24 cellular contexts compared by ENCODE assay signal in genomic region chr4:57430706-57431105, GRCh38.
DNase-seq lines count a peak whose midpoint lies in the region; ATAC-seq, FAIRE-seq and TF ChIP-seq lines count a peak whose summit lies in the region.
"Had no signal": no experiment of that assay in that cellular context is flagged by ENCODE, and none has a peak within 500 bp of the region (broad histone marks: within the 10 kb centered on the region; RNA-seq: fewer than 3 reads in every experiment).

No MANE protein-coding gene starts in this region.

- no peaks in the 10 kb centered on the region for H4K20me1 ChIP-seq in HepG2 (ENCODE audit: insufficient read depth, low read length)
- H4K20me1 ChIP-seq: BLaER1 treated with 17β-estradiol and CSF1 and Interleukin-3, amounts not matched to agents 10 nM and 100 nM had no signal

- H3K4me1 ChIP-seq in HepG2 (ENCODE audit: insufficient read depth, low read length) (peaks cover 12% of the 10 kb centered on the region), left lung (no peaks in the 10 kb centered on the region), trophoblast cell (ENCODE audit: control insufficient read depth in 1 of 2, insufficient read depth in 2 of 2, low read length in 2 of 2) (no peaks in the 10 kb centered on the region)
- H3K4me1 ChIP-seq: A549; BLaER1 treated with 17β-estradiol and CSF1 and Interleukin-3, amounts not matched to agents 10 nM and 100 nM had no signal

- TF ChIP-seq CTCF in LNCaP clone FGC (IDR thresholded peaks at IDR 0.05; ENCODE audit: control insufficient read depth, extremely low read depth, insufficient read depth) (no peak), WTC11 (IDR thresholded peaks at IDR 0.05) (no peak), HepG2 (CRISPR knock-in tag; IDR thresholded peaks at IDR 0.05) (no peak), left lung (IDR thresholded peaks at IDR 0.05) (no peak)

- ATAC-seq in WTC11 (no peak), HepG2 (peak; percentile 97), left lung (no peak)
- ATAC-seq: A549; CD8-positive, alpha-beta T cell; HCT116 had no signal

- H3K4me2 ChIP-seq in HepG2 (ENCODE audit: low read depth, low read length) (peak overlapping the region; percentile 16; the same call in 1 of the 2 replicates), trophoblast cell (ENCODE audit: low read length) (no peak overlapping the region)
- H3K4me2 ChIP-seq: A549; BLaER1 treated with 17β-estradiol and CSF1 and Interleukin-3, amounts not matched to agents 10 nM and 100 nM had no signal

- H2BK120ac ChIP-seq in trophoblast cell (ENCODE audit: insufficient read depth, low read length, poor library complexity), result no peak overlapping the region

- H3K4ac ChIP-seq in trophoblast cell (ENCODE audit: low read depth, low read length), result no peak overlapping the region

- H3K9me3 Mint-ChIP-seq in WTC11, result no peaks in the 10 kb centered on the region
- H3K9me3 Mint-ChIP-seq: CD8-positive, alpha-beta T cell had no signal

- peak; percentile 22 for DNase-seq in COLO668 (lab: John Stamatoyannopoulos, UW; ENCODE audit: unreplicated experiment)
- peak; percentile 71 for DNase-seq in LNCaP clone FGC (ENCODE audit: low read depth)
- no peak for DNase-seq in WTC11 (ENCODE audit: low spot score)
- DNase-seq in HepG2 (ENCODE audit: low spot score), result peak; percentile 60
- no peak for DNase-seq in MV-4-11 (lab: John Stamatoyannopoulos, UW)
- no peak for DNase-seq in left lung
- DNase-seq in trophoblast cell, result no peak
- DNase-seq: AML-193; CD8-positive, alpha-beta T cell; DMS 273 treated with DMSO at 0.1 percent for 48 hours; Karpas-422; NCI-H1105; NCI-H1436 treated with DMSO at 0.1 percent for 48 hours; NCI-H187 treated with DMSO at 0.1 percent for 48 hours; NCI-H2107; NCI-H524; NCI-H774; RPMI8226; SIG-M5 had no signal

- H3K9me3 ChIP-seq in HepG2 (ENCODE audit: low read length) (no peaks in the 10 kb centered on the region), left lung (no peaks in the 10 kb centered on the region), trophoblast cell (ENCODE audit: insufficient read depth, low read depth, low read length) (no peaks in the 10 kb centered on the region)
- H3K9me3 ChIP-seq: A549; BLaER1 treated with 17β-estradiol and CSF1 and Interleukin-3, amounts not matched to agents 10 nM and 100 nM had no signal

- no peaks in the 10 kb centered on the region for H3K79me2 ChIP-seq in HepG2 (ENCODE audit: insufficient read depth, low read length)
- H3K79me2 ChIP-seq in trophoblast cell (ENCODE audit: control insufficient read depth, insufficient read depth, low read length, poor library complexity), result no peaks in the 10 kb centered on the region

- FAIRE-seq in HepG2 (lab: Jason Lieb, UNC), result no peak
- FAIRE-seq: A549, GM18507 had no signal

- no peak overlapping the region for H3K27ac ChIP-seq in HepG2 (ENCODE audit: extremely low read length, insufficient read depth, low read length)
- H3K27ac ChIP-seq in left lung, result no peak overlapping the region
- no peak overlapping the region for H3K27ac ChIP-seq in trophoblast cell (ENCODE audit: low read depth, low read length)
- H3K27ac ChIP-seq: A549; BLaER1 treated with 17β-estradiol and CSF1 and Interleukin-3, amounts not matched to agents 10 nM and 100 nM; SK-N-MC had no signal

- no peak overlapping the region for H2BK12ac ChIP-seq in trophoblast cell (ENCODE audit: low read length)

- in situ Hi-C loops in HepG2 (cut with HindIII; ENCODE audit: extremely low pct_ligation_motif_present, low pct_unique_long_range_greater_than_20kb), result no loop called here

- no peak overlapping the region for H4K91ac ChIP-seq in trophoblast cell (ENCODE audit: low read depth, low read length)

- H4K8ac ChIP-seq in trophoblast cell (ENCODE audit: low read depth, low read length), result no peak overlapping the region

- no peaks in the 10 kb centered on the region for H3K79me1 ChIP-seq in trophoblast cell (ENCODE audit: low read length)

- H2AK5ac ChIP-seq in trophoblast cell (ENCODE audit: low read length), result no peak overlapping the region

- no peak overlapping the region for H3K9ac ChIP-seq in HepG2 (ENCODE audit: insufficient read depth, low read depth, low read length)
- H3K9ac ChIP-seq in trophoblast cell (ENCODE audit: low read length), result no peak overlapping the region
- H3K9ac ChIP-seq: BLaER1 treated with 17β-estradiol and CSF1 and Interleukin-3, amounts not matched to agents 10 nM and 100 nM had no signal

- POLR2A ChIA-PET in WTC11 (lab: Charles Lee), result no interaction called here
- POLR2A ChIA-PET in HepG2 (lab: Yijun Ruan, JAX), result no interaction called here

- no peak overlapping the region for H3K27ac Mint-ChIP-seq in WTC11
- H3K27ac Mint-ChIP-seq: CD8-positive, alpha-beta T cell had no signal

- H3K27me3 Mint-ChIP-seq in WTC11 (ENCODE audit: low read depth), result no peaks in the 10 kb centered on the region; the same call in 1 of the 2 replicates

- TF ChIP-seq POLR2A in HepG2 (IDR thresholded peaks at IDR 0.05; ENCODE audit: insufficient read depth in 1 of 2, low read depth in 2 of 2, low read length in 2 of 2), result no peak

- no peak overlapping the region for H3K23ac ChIP-seq in trophoblast cell (ENCODE audit: low read length)

- CTCF ChIA-PET in WTC11 (lab: Charles Lee), result interaction anchor here (0.9 to 1.9 kb wide), 2 partner anchors 267 kb away, joined by 3 to 6 read pairs; no protein-coding TSS in a partner anchor
- CTCF ChIA-PET in HepG2 (lab: Yijun Ruan, JAX; ENCODE audit: low intra/inter-chr PET ratio, low total read pairs), result no interaction called here

- no peak overlapping the region for H3K4me3 ChIP-seq in LNCaP clone FGC (ENCODE audit: low read depth, low read length)
- H3K4me3 ChIP-seq in HepG2 (replicated peaks in 1 of 3; ENCODE audit: insufficient read depth in 1 of 3, low read depth in 2 of 3, low read length in 3 of 3), result no peak overlapping the region
- H3K4me3 ChIP-seq in left lung, result no peak overlapping the region
- no peak overlapping the region for H3K4me3 ChIP-seq in trophoblast cell (ENCODE audit: low read depth, low read length)
- H3K4me3 ChIP-seq: A549; BLaER1 treated with 17β-estradiol and CSF1 and Interleukin-3, amounts not matched to agents 10 nM and 100 nM; SK-N-MC had no signal

- TF ChIP-seq EP300 in HepG2 (IDR thresholded peaks at IDR 0.05; ENCODE audit: low read depth in 2 of 2, low read length in 2 of 2), result peak; percentile 36 to 51; a peak in 2 of 4 replicates
- no peak for TF ChIP-seq EP300 in HepG2 (CRISPR knock-in tag; IDR thresholded peaks at IDR 0.05; ENCODE audit: borderline replicate concordance)

- H2BK5ac ChIP-seq in trophoblast cell (ENCODE audit: low read depth, low read length, poor library complexity), result no peak overlapping the region

- no peaks in the 10 kb centered on the region for H3K36me3 ChIP-seq in HepG2 (replicated peaks in 1 of 2; ENCODE audit: control insufficient read depth in 1 of 2, insufficient read depth in 2 of 2, low read length in 2 of 2)
- H3K36me3 ChIP-seq in left lung, result no peaks in the 10 kb centered on the region
- no peaks in the 10 kb centered on the region for H3K36me3 ChIP-seq in trophoblast cell (ENCODE audit: control insufficient read depth in 1 of 2, insufficient read depth in 2 of 2, low read length in 2 of 2)
- H3K36me3 ChIP-seq: BLaER1 treated with 17β-estradiol and CSF1 and Interleukin-3, amounts not matched to agents 10 nM and 100 nM had no signal

- no peak overlapping the region for H3K18ac ChIP-seq in trophoblast cell (ENCODE audit: low read length)

- H3K14ac ChIP-seq in trophoblast cell (ENCODE audit: low read length), result no peak overlapping the region

- intact Hi-C loops in HepG2 (cut with micrococcal nuclease; ENCODE audit: unreplicated experiment), result no loop called here
- intact Hi-C loops in left lung (cut with DNase I), result no loop called here

- H3K4me3 Mint-ChIP-seq in WTC11, result no peak overlapping the region
- H3K4me3 Mint-ChIP-seq: CD8-positive, alpha-beta T cell had no signal

- H3K27me3 ChIP-seq in HepG2 (ENCODE audit: control insufficient read depth in 1 of 2, insufficient read depth in 2 of 2, low read length in 2 of 2) (no peaks in the 10 kb centered on the region; a peak in 1 of 5 replicates), left lung (no peaks in the 10 kb centered on the region), trophoblast cell (ENCODE audit: insufficient read depth, low read length) (no peaks in the 10 kb centered on the region)
- H3K27me3 ChIP-seq: BLaER1 treated with 17β-estradiol and CSF1 and Interleukin-3, amounts not matched to agents 10 nM and 100 nM had no signal

- BruUV-seq in HepG2 (replicated peaks; lab: Mats Ljungman, UMichigan), result no TSS peak

- H3K36me3 Mint-ChIP-seq in WTC11, result no peaks in the 10 kb centered on the region
- H3K36me3 Mint-ChIP-seq: CD8-positive, alpha-beta T cell had no signal

- 7% methylated on average over 2 of the region's 2 CpGs for WGBS in HepG2 (ENCODE audit: low lambda C conversion rate)
- WGBS in trophoblast cell (ENCODE audit: extremely low coverage, insufficient coverage, insufficient read length), result no CpG with 5 or more reads among the region's 2 CpGs

- H2AFZ ChIP-seq in HepG2 (ENCODE audit: low read length) (no peak overlapping the region), trophoblast cell (ENCODE audit: insufficient read depth, low read length, poor library complexity) (no peak overlapping the region)

- no peak overlapping the region for H4K12ac ChIP-seq in trophoblast cell (ENCODE audit: low read depth, low read length)

- TF ChIP-seq RAD21 in HepG2 (CRISPR knock-in tag; IDR thresholded peaks at IDR 0.05), result no peak

- peaks cover 4% of the 10 kb centered on the region; the same call in 1 of the 2 replicates for H3K4me1 Mint-ChIP-seq in WTC11

TF ChIP-seq in WTC11, 78 proteins besides CTCF, POLR2A, EP300 and RAD21:
- TF ChIP-seq, protein P1, sequence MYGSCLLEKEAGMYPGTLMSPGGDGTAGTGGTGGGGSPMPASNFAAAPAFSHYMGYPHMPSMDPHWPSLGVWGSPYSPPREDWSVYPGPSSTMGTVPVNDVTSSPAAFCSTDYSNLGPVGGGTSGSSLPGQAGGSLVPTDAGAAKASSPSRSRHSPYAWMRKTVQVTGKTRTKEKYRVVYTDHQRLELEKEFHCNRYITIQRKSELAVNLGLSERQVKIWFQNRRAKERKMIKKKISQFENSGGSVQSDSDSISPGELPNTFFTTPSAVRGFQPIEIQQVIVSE (CRISPR knock-in tag; IDR thresholded peaks at IDR 0.05; ENCODE audit: borderline replicate concordance), result no peak
- TF ChIP-seq GABPB1 (CRISPR knock-in tag; IDR thresholded peaks at IDR 0.05), result peak; percentile 32; the same call in 1 of the 2 replicates

TF ChIP-seq in HepG2, 621 proteins besides CTCF, POLR2A, EP300 and RAD21 (continues in another document):
- TF ChIP-seq NCOR1 (IDR thresholded peaks at IDR 0.05; ENCODE audit: borderline replicate concordance, low read length), result no peak
- no peak for TF ChIP-seq NR2F6 (IDR thresholded peaks at IDR 0.05)
- 0 out of 2 replicates have a peak, but pooled peaks have one; percentile 25 for TF ChIP-seq NR2F6 (CRISPR knock-in tag; IDR thresholded peaks at IDR 0.05)
- TF ChIP-seq, protein P2, sequence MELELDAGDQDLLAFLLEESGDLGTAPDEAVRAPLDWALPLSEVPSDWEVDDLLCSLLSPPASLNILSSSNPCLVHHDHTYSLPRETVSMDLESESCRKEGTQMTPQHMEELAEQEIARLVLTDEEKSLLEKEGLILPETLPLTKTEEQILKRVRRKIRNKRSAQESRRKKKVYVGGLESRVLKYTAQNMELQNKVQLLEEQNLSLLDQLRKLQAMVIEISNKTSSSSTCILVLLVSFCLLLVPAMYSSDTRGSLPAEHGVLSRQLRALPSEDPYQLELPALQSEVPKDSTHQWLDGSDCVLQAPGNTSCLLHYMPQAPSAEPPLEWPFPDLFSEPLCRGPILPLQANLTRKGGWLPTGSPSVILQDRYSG (CRISPR knock-in tag; IDR thresholded peaks at IDR 0.05), result no peak

Comparison
In these comparisons a context has a peak if more than half of its experiments do, and no peak if none do; other contexts are left out.
1. DNase-seq: peak in COLO668 (single experiment), LNCaP clone FGC (single experiment) and HepG2 (single experiment); none in WTC11 (single experiment), MV-4-11 (single experiment), left lung (0 of 2) and trophoblast cell (0 of 2).